ENCODE assay signal across 8 cellular contexts in the genomic region with DNA sequence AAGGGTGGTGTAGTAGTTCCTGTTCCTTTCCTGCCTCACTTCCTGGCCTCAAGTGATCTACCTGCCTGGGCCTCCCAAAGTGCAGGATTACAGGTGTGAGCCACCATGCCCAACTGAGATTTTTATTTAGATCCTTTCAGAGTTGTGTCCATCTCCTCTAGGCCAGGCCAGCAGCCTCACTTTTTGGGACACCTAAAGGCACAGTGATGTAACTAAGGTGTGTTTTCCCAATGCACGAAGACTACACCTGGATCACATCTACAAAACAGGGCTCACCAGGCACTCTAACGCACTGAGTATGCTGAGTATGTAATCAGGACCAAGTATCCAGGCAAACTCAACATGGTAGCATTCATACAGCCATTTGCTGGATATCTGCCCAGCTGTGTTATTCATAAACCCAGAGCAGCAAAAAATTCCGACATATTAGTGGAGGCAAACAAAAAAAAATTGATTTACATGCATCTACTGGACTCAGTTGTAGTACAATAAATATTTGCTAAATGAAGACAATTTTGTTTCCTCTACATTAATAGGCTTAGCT. TPM values are rescaled to one million over a fixed set of nuclear protein-coding genes. Genes with fewer than 3 reads are reported as not detected.
DNase-seq lines count a peak whose midpoint lies in the region; ATAC-seq and TF ChIP-seq lines count a peak whose summit lies in the region.

No MANE protein-coding gene starts in this region.

- CTCF ChIA-PET in PC-3 (lab: Charles Lee), result no interaction called here

- POLR2A ChIA-PET in PC-3 (lab: Charles Lee; ENCODE audit: unreplicated experiment), result no interaction called here

- H3K79me2 ChIP-seq in PC-3 (ENCODE audit: low read length), result peaks cover 44% of the 10 kb centered on the region

- H3K27me3 ChIP-seq in heart left ventricle (no peaks in the 10 kb centered on the region), lower lobe of right lung (ENCODE audit: low read depth) (no peaks in the 10 kb centered on the region), upper lobe of right lung (no peaks in the 10 kb centered on the region), PC-3 (ENCODE audit: low read length) (no peaks in the 10 kb centered on the region)

- H4K20me1 ChIP-seq in PC-3 (ENCODE audit: low read length), result no peaks in the 10 kb centered on the region

- no peaks in the 10 kb centered on the region for H3K36me3 ChIP-seq in heart left ventricle
- no peaks in the 10 kb centered on the region for H3K36me3 ChIP-seq in lower lobe of right lung
- H3K36me3 ChIP-seq in upper lobe of right lung, result no peaks in the 10 kb centered on the region
- H3K36me3 ChIP-seq in PC-3 (ENCODE audit: low read depth, low read length), result no peaks in the 10 kb centered on the region

- no peak for DNase-seq in heart left ventricle
- DNase-seq in left cardiac atrium, result no peak
- peak; percentile 72 for DNase-seq in amniotic epithelial cell (ENCODE audit: low read depth)
- no peak for DNase-seq in lower lobe of right lung
- DNase-seq in upper lobe of right lung, result no peak
- DNase-seq in NCI-H146 (lab: John Stamatoyannopoulos, UW), result no peak
- no peak for DNase-seq in PC-3

- intact Hi-C loops in heart left ventricle (cut with DNase I) (loop anchor here in 1 of 10 donors (5.0 kb wide), 1 partner anchor 33 kb away; a partner anchor contains a TSS), left cardiac atrium (cut with DNase I) (no loop called here), lower lobe of right lung (cut with DNase I) (no loop called here), upper lobe of right lung (cut with DNase I) (no loop called here), PC-3 (cut with micrococcal nuclease) (no loop called here)

- TF ChIP-seq CTCF in heart left ventricle (IDR thresholded peaks at IDR 0.05) (no peak), lower lobe of right lung (IDR thresholded peaks at IDR 0.05) (no peak), upper lobe of right lung (IDR thresholded peaks at IDR 0.05) (no peak), PC-3 (conservative IDR thresholded peaks at IDR 0.05; ENCODE audit: low read depth, low read length) (no peak)

- H3K4me3 ChIP-seq in heart left ventricle (peak overlapping the region in 1 of 12 donors; percentile 25), lower lobe of right lung (no peak overlapping the region), upper lobe of right lung (no peak overlapping the region), PC-3 (ENCODE audit: low read length) (no peak overlapping the region)

- peak overlapping the region in 9 of 12 donors; percentile 12 to 90 (median 44) for H3K27ac ChIP-seq in heart left ventricle
- H3K27ac ChIP-seq in lower lobe of right lung, result peak overlapping the region; percentile 75
- H3K27ac ChIP-seq in upper lobe of right lung, result peak overlapping the region; percentile 78
- H3K27ac ChIP-seq in PC-3 (ENCODE audit: low read length), result no peak overlapping the region

- TF ChIP-seq POLR2A in heart left ventricle (IDR thresholded peaks at IDR 0.05), result no peak

- 73 to 83% (median 83%) methylated on average over 3 of the region's 3 CpGs for WGBS in heart left ventricle, 4 donors

- no peak overlapping the region for H3K4me2 ChIP-seq in PC-3 (ENCODE audit: low read length)

- no peaks in the 10 kb centered on the region for H3K9me2 ChIP-seq in PC-3 (replicated peaks; ENCODE audit: low read length)

- H3K4me1 ChIP-seq in heart left ventricle (peaks cover 6 to 96% (median 53%) of the 10 kb centered on the region in 12 donors), lower lobe of right lung (peaks cover 84% of the 10 kb centered on the region), upper lobe of right lung (peaks cover 74% of the 10 kb centered on the region), PC-3 (ENCODE audit: insufficient read depth, low read length) (peaks cover 42% of the 10 kb centered on the region)

- no peak overlapping the region for H3K9ac ChIP-seq in PC-3 (ENCODE audit: low read length)

- H3F3A ChIP-seq in PC-3 (ENCODE audit: low read length, unreplicated experiment), result peaks cover 8% of the 10 kb centered on the region

- no TSS peak for BruUV-seq in PC-3 (replicated peaks; lab: Mats Ljungman, UMichigan)

- ATAC-seq in heart left ventricle (no peak), left cardiac atrium (no peak), lower lobe of right lung (no peak), upper lobe of right lung (peak; percentile 7), HG03097 (IDR thresholded peaks at IDR 0.05; ENCODE audit: low FRiP score, unreplicated experiment) (no peak), PC-3 (no peak)

- H2AFZ ChIP-seq in PC-3 (ENCODE audit: low read length), result no peak overlapping the region

- H3K9me3 ChIP-seq in heart left ventricle (no peaks in the 10 kb centered on the region), lower lobe of right lung (no peaks in the 10 kb centered on the region), upper lobe of right lung (no peaks in the 10 kb centered on the region), PC-3 (ENCODE audit: low read length) (no peaks in the 10 kb centered on the region)

RNA-seq across cellular contexts. Expression of a gene that starts 33.8 kb away (rescaled TPM):
- total RNA-seq in heart left ventricle, result 10 to 100 TPM in 6 of 9 donors, 1 to 10 TPM in 3; 6.1 to 21.6 (median 10.9) TPM
- 10 to 100 TPM in 1 of 2 donors, 1 to 10 TPM in 1; 1.9 to 12.8 TPM for polyA plus RNA-seq in heart left ventricle
- total RNA-seq in left cardiac atrium, result 10 to 100 TPM; 15.2 to 16.4 TPM
- total RNA-seq in lower lobe of right lung, result 51.1 TPM
- 50.7 TPM for total RNA-seq in upper lobe of right lung
- total RNA-seq in PC-3 (2014; rRNA removed), result 9.8 and 10.7 TPM in 2 replicates
